ENCODE assay signal across 8 cellular contexts in genomic region chr18:62525611-62526010, GRCh38. TPM values are rescaled to one million over a fixed set of nuclear protein-coding genes. Genes with fewer than 3 reads are reported as not detected.
DNase-seq lines count a peak whose midpoint lies in the region; ATAC-seq and TF ChIP-seq lines count a peak whose summit lies in the region.

No MANE protein-coding gene starts in this region.

- H3K4me1 ChIP-seq in CD4-positive, alpha-beta memory T cell (ENCODE audit: insufficient read depth, low read length) = peaks cover 56% of the 10 kb centered on the region
- peaks cover 48% of the 10 kb centered on the region for H3K4me1 ChIP-seq in Loucy (ENCODE audit: insufficient read depth, low read length, poor library complexity, severe bottlenecking)

- H3K9me3 Mint-ChIP-seq in CD4-positive, alpha-beta memory T cell = peaks cover 0 to 2% (median 0%) of the 10 kb centered on the region in 8 donors
- no peaks in the 10 kb centered on the region for H3K9me3 Mint-ChIP-seq in neural crest cell

- no peaks in the 10 kb centered on the region for H3K27me3 Mint-ChIP-seq in CD4-positive, alpha-beta memory T cell
- H3K27me3 Mint-ChIP-seq in neural crest cell (ENCODE audit: low read depth) = peaks cover 30% of the 10 kb centered on the region

- H3K79me2 ChIP-seq in Loucy (ENCODE audit: insufficient read depth, low read length) = peaks cover 65% of the 10 kb centered on the region

- no peaks in the 10 kb centered on the region for H3K9me2 ChIP-seq in Loucy (replicated peaks; ENCODE audit: low read depth, low read length)

- no peak overlapping the region for H2AFZ ChIP-seq in Loucy (ENCODE audit: low read length)

- H3K9me3 ChIP-seq in CD4-positive, alpha-beta memory T cell (ENCODE audit: control insufficient read depth in 1 of 2, low read length in 2 of 2) = no peaks in the 10 kb centered on the region
- no peaks in the 10 kb centered on the region for H3K9me3 ChIP-seq in Loucy (ENCODE audit: insufficient read depth, low read depth, low read length)

- H3K4me3 ChIP-seq in CD4-positive, alpha-beta memory T cell (ENCODE audit: low read length in 2 of 2) = peak overlapping the region; percentile 90 to 98
- H3K4me3 ChIP-seq in Loucy (ENCODE audit: low read length, poor library complexity, severe bottlenecking) (peak overlapping the region; percentile 88), coronary artery (peak overlapping the region; percentile 98)

- H3K27ac ChIP-seq in CD4-positive, alpha-beta memory T cell (ENCODE audit: low read depth, low read length) = peak overlapping the region; percentile 93
- peak overlapping the region; percentile 99 to 100 for H3K27ac ChIP-seq in coronary artery

- H3K36me3 ChIP-seq in CD4-positive, alpha-beta memory T cell (ENCODE audit: insufficient read depth, low read length) = no peaks in the 10 kb centered on the region
- no peaks in the 10 kb centered on the region for H3K36me3 ChIP-seq in Loucy (ENCODE audit: insufficient read depth, low read length)

- no peak for TF ChIP-seq CTCF in Loucy (conservative IDR thresholded peaks at IDR 0.05; ENCODE audit: low read length)
- TF ChIP-seq CTCF in coronary artery (IDR thresholded peaks at IDR 0.05) = no peak
- TF ChIP-seq CTCF in neural crest cell (conservative IDR thresholded peaks at IDR 0.05) = no peak

- peak overlapping the region; percentile 79 for H3K9ac ChIP-seq in Loucy (ENCODE audit: low read depth, low read length, poor library complexity, severe bottlenecking)

- POLR2A ChIA-PET in CD4-positive, alpha-beta memory T cell (lab: Charles Lee; ENCODE audit: partially characterized antibody) = interaction anchor here (1.2 to 4.3 kb wide), 7 partner anchors 20 to 896 kb away, joined by 3 to 43 read pairs (median 12); partner anchors contain the start of genes PHLPP1, PIGN, RELCH and VPS4B

- H3K4me2 ChIP-seq in Loucy (ENCODE audit: low read depth, low read length, poor library complexity, severe bottlenecking) = peak overlapping the region; percentile 80

- peaks cover 5% of the 10 kb centered on the region; the same call in 1 of the 2 replicates for H3F3A ChIP-seq in Loucy (ENCODE audit: low read depth)

- H3K27me3 ChIP-seq in CD4-positive, alpha-beta memory T cell (ENCODE audit: insufficient read depth, low read length) = no peaks in the 10 kb centered on the region
- H3K27me3 ChIP-seq in Loucy (ENCODE audit: insufficient read depth, low read length, poor library complexity, severe bottlenecking) = no peaks in the 10 kb centered on the region

- intact Hi-C loops in CD4-positive, alpha-beta memory T cell (cut with micrococcal nuclease) = loop anchor here (1.0 to 10.0 kb wide), 3 partner anchors 59 to 897 kb away; partner anchors contain the start of gene VPS4B

- ATAC-seq in GM21529 (IDR thresholded peaks at IDR 0.05; ENCODE audit: unreplicated experiment) = no peak
- no peak for ATAC-seq in GM19351 (IDR thresholded peaks at IDR 0.05; ENCODE audit: unreplicated experiment)

- peaks cover 9% of the 10 kb centered on the region for H4K20me1 ChIP-seq in Loucy (ENCODE audit: insufficient read depth, low read length, poor library complexity, severe bottlenecking)

- CTCF ChIA-PET in CD4-positive, alpha-beta memory T cell (lab: Charles Lee; ENCODE audit: partially characterized antibody) = no interaction called here

- H3K4me1 Mint-ChIP-seq in CD4-positive, alpha-beta memory T cell = peaks cover 38 to 62% (median 49%) of the 10 kb centered on the region in 4 donors
- H3K4me1 Mint-ChIP-seq in neural crest cell = peaks cover 42% of the 10 kb centered on the region

- H3K36me3 Mint-ChIP-seq in CD4-positive, alpha-beta memory T cell = peaks cover 0 to 21% of the 10 kb centered on the region in 2 donors
- no peaks in the 10 kb centered on the region for H3K36me3 Mint-ChIP-seq in neural crest cell (ENCODE audit: low read depth)

- H3K4me3 Mint-ChIP-seq in CD4-positive, alpha-beta memory T cell = peak overlapping the region; percentile 90 to 99 (median 96)
- H3K4me3 Mint-ChIP-seq in neural crest cell = peak overlapping the region; percentile 89

- DNase-seq in CD4-positive, alpha-beta memory T cell = no peak
- no peak for DNase-seq in coronary artery (ENCODE audit: low spot score)
- DNase-seq in neural crest cell (ENCODE audit: low read depth, low spot score) = no peak
- no peak for DNase-seq in NCI-H2081 (lab: John Stamatoyannopoulos, UW)
- DNase-seq in NCI-H2107 treated with DMSO at 0.1 percent for 48 hours (lab: John Stamatoyannopoulos, UW; ENCODE audit: unreplicated experiment) = no peak

- peak overlapping the region; percentile 95 to 98 (median 96) for H3K27ac Mint-ChIP-seq in CD4-positive, alpha-beta memory T cell
- H3K27ac Mint-ChIP-seq in neural crest cell (ENCODE audit: unreplicated experiment) = no peak overlapping the region

RNA-seq across cellular contexts. Expression of gene ZCCHC2, which starts 2.8 kb away (rescaled TPM):
- 10 to 100 TPM; 51.7 to 52.2 TPM for total RNA-seq in CD4-positive, alpha-beta memory T cell
- 1 to 10 TPM; 1.2 to 2.2 TPM for polyA plus RNA-seq in CD4-positive, alpha-beta memory T cell
- 14.3 and 14.7 TPM in 2 replicates for total RNA-seq in neural crest cell
